Comparison of ENCODE assay signal across 8 cellular contexts in genomic region chr6:76876922-76877553, GRCh38.
A peak's percentile ranks its signal among the peaks of the same experiment; 100 is the strongest.
DNase-seq lines count a peak whose midpoint lies in the region; ATAC-seq and TF ChIP-seq lines count a peak whose summit lies in the region.

No MANE protein-coding gene starts in this region.

- CTCF ChIA-PET in BJ (lab: Yijun Ruan, JAX) = no interaction called here
- CTCF ChIA-PET in activated CD8-positive, alpha-beta memory T cell treated with anti-CD3 and anti-CD28 coated beads, Interleukin-2, amount 10 ng/mL, durations not matched to agents 7 days and 5 days (lab: Charles Lee) = no interaction called here

- H3K36me3 Mint-ChIP-seq in activated T-helper 2 cell treated with anti-CD3 and anti-CD28 coated beads, Interferon-gamma antibody, Interleukin-2, Interleukin-4, amounts not matched to agents 10 μg/mL and 5 μg/mL and 100 μg/mL, durations not matched to agents 14 hours and 24 hours and 36 hours (ENCODE audit: low read depth) = no peaks in the 10 kb centered on the region
- no peaks in the 10 kb centered on the region for H3K36me3 Mint-ChIP-seq in natural killer cell
- no peaks in the 10 kb centered on the region for H3K36me3 Mint-ChIP-seq in activated CD8-positive, alpha-beta memory T cell treated with anti-CD3 and anti-CD28 coated beads, Interleukin-2, amount 10 ng/mL, durations not matched to agents 7 days and 5 days

- H3K4me3 ChIP-seq in BJ (ENCODE audit: low read depth, low read length) = no peak overlapping the region

- no peak for DNase-seq in BJ (ENCODE audit: low read depth)
- DNase-seq in KBM-7 = peak; percentile 39
- DNase-seq in activated T-helper 2 cell treated with anti-CD3 and anti-CD28 coated beads, Interferon-gamma antibody, Interleukin-2, Interleukin-4, amounts not matched to agents 10 μg/mL and 5 μg/mL and 100 μg/mL, durations not matched to agents 14 hours and 24 hours and 36 hours (ENCODE audit: low spot score) = no peak
- DNase-seq in iris pigment epithelial cell (ENCODE audit: low read depth) = peak; percentile 65
- DNase-seq in C1 segment of cervical spinal cord (lab: John Stamatoyannopoulos, UW) = no peak
- no peak for DNase-seq in natural killer cell
- DNase-seq in activated CD8-positive, alpha-beta memory T cell treated with anti-CD3 and anti-CD28 coated beads, Interleukin-2, amount 10 ng/mL, durations not matched to agents 7 days and 5 days = no peak

- intact Hi-C loops in activated T-helper 2 cell treated with anti-CD3 and anti-CD28 coated beads, Interferon-gamma antibody, Interleukin-2, Interleukin-4, amounts not matched to agents 10 μg/mL and 5 μg/mL and 100 μg/mL, durations not matched to agents 14 hours and 24 hours and 36 hours (cut with micrococcal nuclease) = no loop called here
- intact Hi-C loops in natural killer cell (cut with micrococcal nuclease) = no loop called here

- no peaks in the 10 kb centered on the region for H3K27me3 Mint-ChIP-seq in activated T-helper 2 cell treated with anti-CD3 and anti-CD28 coated beads, Interferon-gamma antibody, Interleukin-2, Interleukin-4, amounts not matched to agents 10 μg/mL and 5 μg/mL and 100 μg/mL, durations not matched to agents 14 hours and 24 hours and 36 hours (ENCODE audit: low read depth)
- H3K27me3 Mint-ChIP-seq in natural killer cell (ENCODE audit: low read depth in 2 of 2) = no peaks in the 10 kb centered on the region
- no peaks in the 10 kb centered on the region for H3K27me3 Mint-ChIP-seq in activated CD8-positive, alpha-beta memory T cell treated with anti-CD3 and anti-CD28 coated beads, Interleukin-2, amount 10 ng/mL, durations not matched to agents 7 days and 5 days

- peak overlapping the region; percentile 52 for H3K4me3 Mint-ChIP-seq in activated T-helper 2 cell treated with anti-CD3 and anti-CD28 coated beads, Interferon-gamma antibody, Interleukin-2, Interleukin-4, amounts not matched to agents 10 μg/mL and 5 μg/mL and 100 μg/mL, durations not matched to agents 14 hours and 24 hours and 36 hours (ENCODE audit: low read depth)
- H3K4me3 Mint-ChIP-seq in natural killer cell = no peak overlapping the region
- H3K4me3 Mint-ChIP-seq in activated CD8-positive, alpha-beta memory T cell treated with anti-CD3 and anti-CD28 coated beads, Interleukin-2, amount 10 ng/mL, durations not matched to agents 7 days and 5 days = no peak overlapping the region

- H3K27me3 ChIP-seq in BJ (ENCODE audit: control insufficient read depth, insufficient read depth, low read length) = no peaks in the 10 kb centered on the region

- ATAC-seq in HG03520 (IDR thresholded peaks at IDR 0.05; ENCODE audit: unreplicated experiment) = no peak
- no peak for ATAC-seq in natural killer cell
- ATAC-seq in activated CD8-positive, alpha-beta memory T cell treated with anti-CD3 and anti-CD28 coated beads, Interleukin-2, amount 10 ng/mL, durations not matched to agents 7 days and 5 days = no peak

- H3K9me3 Mint-ChIP-seq in activated T-helper 2 cell treated with anti-CD3 and anti-CD28 coated beads, Interferon-gamma antibody, Interleukin-2, Interleukin-4, amounts not matched to agents 10 μg/mL and 5 μg/mL and 100 μg/mL, durations not matched to agents 14 hours and 24 hours and 36 hours = peaks cover 4% of the 10 kb centered on the region
- peaks cover 11 to 13% of the 10 kb centered on the region in 2 donors for H3K9me3 Mint-ChIP-seq in natural killer cell
- peaks cover 2% of the 10 kb centered on the region for H3K9me3 Mint-ChIP-seq in activated CD8-positive, alpha-beta memory T cell treated with anti-CD3 and anti-CD28 coated beads, Interleukin-2, amount 10 ng/mL, durations not matched to agents 7 days and 5 days (ENCODE audit: low read depth)

- no peak overlapping the region for H3K27ac Mint-ChIP-seq in activated T-helper 2 cell treated with anti-CD3 and anti-CD28 coated beads, Interferon-gamma antibody, Interleukin-2, Interleukin-4, amounts not matched to agents 10 μg/mL and 5 μg/mL and 100 μg/mL, durations not matched to agents 14 hours and 24 hours and 36 hours
- no peak overlapping the region for H3K27ac Mint-ChIP-seq in natural killer cell
- no peak overlapping the region for H3K27ac Mint-ChIP-seq in activated CD8-positive, alpha-beta memory T cell treated with anti-CD3 and anti-CD28 coated beads, Interleukin-2, amount 10 ng/mL, durations not matched to agents 7 days and 5 days

- no peaks in the 10 kb centered on the region for H3K36me3 ChIP-seq in BJ (ENCODE audit: control insufficient read depth, insufficient read depth, low read length)

- TF ChIP-seq CTCF in BJ (IDR thresholded peaks at IDR 0.05; ENCODE audit: insufficient read depth, low read depth, low read length) (peak; percentile 33; the same call in 1 of the 2 replicates), natural killer cell (IDR thresholded peaks at IDR 0.05) (no peak)

- POLR2A ChIA-PET in BJ (lab: Charles Lee) = no interaction called here

- H3K4me1 Mint-ChIP-seq in activated T-helper 2 cell treated with anti-CD3 and anti-CD28 coated beads, Interferon-gamma antibody, Interleukin-2, Interleukin-4, amounts not matched to agents 10 μg/mL and 5 μg/mL and 100 μg/mL, durations not matched to agents 14 hours and 24 hours and 36 hours (ENCODE audit: low read depth) = no peaks in the 10 kb centered on the region
- H3K4me1 Mint-ChIP-seq in natural killer cell = no peaks in the 10 kb centered on the region
- H3K4me1 Mint-ChIP-seq in activated CD8-positive, alpha-beta memory T cell treated with anti-CD3 and anti-CD28 coated beads, Interleukin-2, amount 10 ng/mL, durations not matched to agents 7 days and 5 days = no peaks in the 10 kb centered on the region

- in situ Hi-C loops in KBM-7 (cut with MboI; ENCODE audit: low pct_unique_long_range_greater_than_20kb, low sequenced_read_pairs) = no loop called here

Comparison
In these comparisons a context has a peak if more than half of its experiments do, and no peak if none do; other contexts are left out.
1. DNase-seq: peak in KBM-7 (single experiment) and iris pigment epithelial cell (single experiment); none in BJ (single experiment), activated T-helper 2 cell treated with anti-CD3 and anti-CD28 coated beads, Interferon-gamma antibody, Interleukin-2, Interleukin-4, amounts not matched to agents 10 μg/mL and 5 μg/mL and 100 μg/mL, durations not matched to agents 14 hours and 24 hours and 36 hours (single experiment), C1 segment of cervical spinal cord (0 of 14), natural killer cell (single experiment) and activated CD8-positive, alpha-beta memory T cell treated with anti-CD3 and anti-CD28 coated beads, Interleukin-2, amount 10 ng/mL, durations not matched to agents 7 days and 5 days (single experiment).